In the genomic region with DNA sequence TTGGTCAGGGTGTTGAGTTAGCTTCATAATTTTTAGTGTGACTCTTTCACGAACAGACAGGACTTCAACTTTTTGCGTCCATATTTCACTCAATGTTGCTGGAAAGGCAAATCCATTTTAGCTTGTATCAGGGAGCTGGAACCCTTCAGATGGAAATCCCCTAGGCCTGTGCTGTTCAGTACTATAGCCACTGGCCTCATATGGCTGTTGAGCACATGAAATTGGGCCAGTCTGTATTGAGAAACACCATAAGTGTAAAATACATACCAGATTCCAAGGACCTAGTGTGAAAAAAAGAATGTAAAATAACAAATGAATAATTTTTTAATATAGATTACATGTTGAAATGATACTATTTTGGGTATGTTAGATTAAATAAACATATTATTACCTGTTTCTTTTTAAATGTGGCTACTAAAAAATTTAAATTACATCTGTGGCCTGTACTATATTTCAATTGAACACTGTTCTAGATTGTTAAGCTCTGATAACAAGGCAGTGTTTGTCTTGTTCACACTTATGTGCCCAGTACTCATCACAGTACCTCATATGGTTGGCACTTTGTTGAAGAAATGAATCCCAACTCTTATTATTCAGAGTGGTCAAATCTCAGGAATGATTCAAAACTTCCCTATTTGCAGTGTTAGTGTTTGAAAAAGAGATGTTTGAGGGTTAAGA, we compare ENCODE assay signal across 16 cellular contexts. TPM values are rescaled to one million over a fixed set of nuclear protein-coding genes. Genes with fewer than 3 reads are reported as not detected.
DNase-seq lines count a peak whose midpoint lies in the region; ATAC-seq, FAIRE-seq and TF ChIP-seq lines count a peak whose summit lies in the region.
"Had no signal": no experiment of that assay in that cellular context is flagged by ENCODE, and none has a peak within 500 bp of the region (broad histone marks: within the 10 kb centered on the region; RNA-seq: fewer than 3 reads in every experiment).

No MANE protein-coding gene starts in this region.

- H3K9me3 ChIP-seq in hepatocyte (ENCODE audit: low read depth) (no peaks in the 10 kb centered on the region), psoas muscle (no peaks in the 10 kb centered on the region)
- H3K9me3 ChIP-seq: tibial artery had no signal

- peaks cover 17% of the 10 kb centered on the region for H3K4me1 Mint-ChIP-seq in osteocyte (ENCODE audit: unreplicated experiment)

- no peaks in the 10 kb centered on the region for H3K9me3 Mint-ChIP-seq in osteocyte (ENCODE audit: unreplicated experiment)
- H3K9me3 Mint-ChIP-seq: activated T-cell treated with anti-CD3 and anti-CD28 coated beads, Interleukin-2, amount 50 U/mL, for 24 hours; CD4-positive, CD25-positive, alpha-beta regulatory T cell; T-helper 1 cell treated with Interleukin-12 subunit alpha and Interleukin-12 subunit beta and Interleukin-4 antibody, amounts not matched to agents 30 μg/mL and 1 μg/mL, for 36 hours had no signal

- no peaks in the 10 kb centered on the region for H3K27me3 Mint-ChIP-seq in osteocyte (ENCODE audit: unreplicated experiment)
- H3K27me3 Mint-ChIP-seq: activated T-cell treated with anti-CD3 and anti-CD28 coated beads, Interleukin-2, amount 50 U/mL, for 24 hours; CD4-positive, CD25-positive, alpha-beta regulatory T cell had no signal

- intact Hi-C loops in psoas muscle (cut with DNase I): no loop called here

- H3K27ac ChIP-seq in caudate nucleus (ENCODE audit: low read depth, low read length) (peak overlapping the region; percentile 68), hepatocyte (peak overlapping the region; percentile 32), psoas muscle (peak overlapping the region; percentile 76)
- H3K27ac ChIP-seq: tibial artery had no signal

- H3K27me3 ChIP-seq in hepatocyte (no peaks in the 10 kb centered on the region), psoas muscle (ENCODE audit: insufficient read depth in 3 of 3, low read length in 2 of 3) (no peaks in the 10 kb centered on the region)
- H3K27me3 ChIP-seq: tibial artery had no signal

- H3K79me2 ChIP-seq in hepatocyte: peaks cover 69% of the 10 kb centered on the region

- H3K4me3 ChIP-seq in hepatocyte (no peak overlapping the region), psoas muscle (no peak overlapping the region)
- H3K4me3 ChIP-seq: tibial artery had no signal

- FAIRE-seq in HTR-8/SVneo (lab: Jason Lieb, UNC): peak; percentile 79

- H3K36me3 Mint-ChIP-seq in osteocyte (ENCODE audit: unreplicated experiment): peaks cover 12% of the 10 kb centered on the region

- H3K9me2 ChIP-seq in hepatocyte (replicated peaks; ENCODE audit: insufficient read depth): no peaks in the 10 kb centered on the region

- ATAC-seq in psoas muscle (peak in 2 of 4 donors; percentile 34 to 45), HG02588 (IDR thresholded peaks at IDR 0.05; ENCODE audit: unreplicated experiment) (no peak)

- H4K20me1 ChIP-seq in hepatocyte (ENCODE audit: insufficient read depth, poor library complexity, severe bottlenecking): no peaks in the 10 kb centered on the region

- H3K36me3 ChIP-seq in hepatocyte (replicated peaks; ENCODE audit: insufficient read depth, low read depth) (no peaks in the 10 kb centered on the region), psoas muscle (ENCODE audit: insufficient read depth in 1 of 2, low read depth in 1 of 2) (peaks cover 3 to 5% of the 10 kb centered on the region in 2 donors)

- no peak overlapping the region for H2AFZ ChIP-seq in hepatocyte

- H3K27ac Mint-ChIP-seq in osteocyte (ENCODE audit: unreplicated experiment): no peak overlapping the region
- H3K27ac Mint-ChIP-seq: T-helper 1 cell treated with Interleukin-12 subunit alpha and Interleukin-12 subunit beta and Interleukin-4 antibody, amounts not matched to agents 30 μg/mL and 1 μg/mL, for 36 hours had no signal

- TF ChIP-seq CTCF in hepatocyte (IDR thresholded peaks at IDR 0.05; ENCODE audit: poor library complexity) (no peak), psoas muscle (IDR thresholded peaks at IDR 0.05) (no peak), osteocyte (IDR thresholded peaks at IDR 0.05) (no peak)

- DNase-seq in HTR-8/SVneo (ENCODE audit: insufficient read length, low spot score) (no peak), caudate nucleus (lab: John Stamatoyannopoulos, UW) (no peak), hepatocyte (ENCODE audit: low spot score) (no peak), psoas muscle (no peak), iPS-NIHi11 (ENCODE audit: low spot score) (no peak), NCI-H1092 treated with DMSO at 0.1 percent for 48 hours (lab: John Stamatoyannopoulos, UW) (no peak), osteocyte (ENCODE audit: extremely low spot score, unreplicated experiment) (no peak)
- DNase-seq: activated CD4-positive, alpha-beta T cell treated with anti-CD3 and anti-CD28 coated beads for 4 hours; activated T-cell treated with anti-CD3 and anti-CD28 coated beads, Interleukin-2, amount 50 U/mL, for 24 hours; CD4-positive, CD25-positive, alpha-beta regulatory T cell; cortex of kidney; MM.1S; NCI-H2029; tibial artery had no signal

- no peak overlapping the region for H3K4me3 Mint-ChIP-seq in osteocyte (ENCODE audit: unreplicated experiment)
- H3K4me3 Mint-ChIP-seq: activated T-cell treated with anti-CD3 and anti-CD28 coated beads, Interleukin-2, amount 50 U/mL, for 24 hours; CD4-positive, CD25-positive, alpha-beta regulatory T cell; T-helper 1 cell treated with Interleukin-12 subunit alpha and Interleukin-12 subunit beta and Interleukin-4 antibody, amounts not matched to agents 30 μg/mL and 1 μg/mL, for 36 hours had no signal

- WGBS in hepatocyte (ENCODE audit: low lambda C conversion rate, missing lambda C conversion rate): 80% methylated on average over 2 of the region's 2 CpGs
- WGBS in psoas muscle, 3 donors: 79 to 92% (median 83%) methylated on average over 2 of the region's 2 CpGs

- peaks cover 23% of the 10 kb centered on the region for H3K4me1 ChIP-seq in hepatocyte (ENCODE audit: insufficient read depth)
- peaks cover 51% of the 10 kb centered on the region for H3K4me1 ChIP-seq in psoas muscle

- no peak overlapping the region for H3K4me2 ChIP-seq in hepatocyte

RNA-seq across cellular contexts. Expression of a gene that starts 34.3 kb away (rescaled TPM):
- 25.7 and 27.6 TPM in 2 replicates for total RNA-seq in hepatocyte
- polyA plus RNA-seq in hepatocyte: 48.0 and 55.0 TPM in 2 replicates
- 10 to 100 TPM; 26.7 to 44.0 (median 33.5) TPM for total RNA-seq in psoas muscle
- polyA plus RNA-seq in psoas muscle: 10 to 100 TPM; 36.6 to 42.6 (median 39.7) TPM
- 43.4 and 52.5 TPM in 2 replicates for total RNA-seq in osteocyte
